ENCODE assay signal across 9 cellular contexts in the genomic region with DNA sequence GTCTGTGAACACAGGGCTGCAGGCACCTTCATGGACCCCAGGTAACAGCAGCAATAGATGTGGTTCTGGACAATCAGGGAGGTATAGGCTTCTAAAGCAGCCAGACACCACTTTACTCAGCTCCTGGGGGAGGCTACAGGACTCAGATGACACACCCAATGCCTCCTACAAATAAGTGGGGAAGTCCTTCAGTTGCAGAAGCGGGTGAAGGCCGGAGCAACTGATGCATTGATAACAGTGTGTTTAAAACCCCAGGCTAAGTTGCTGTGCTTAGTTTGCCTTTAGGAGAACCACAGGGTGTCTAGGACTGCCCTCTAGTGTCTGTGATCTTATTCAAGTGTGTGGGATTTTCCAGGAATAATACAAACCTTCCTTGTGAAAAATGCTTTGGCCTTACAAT. TPM values are rescaled to one million over a fixed set of nuclear protein-coding genes. Genes with fewer than 3 reads are reported as not detected.
DNase-seq lines count a peak whose midpoint lies in the region; FAIRE-seq and TF ChIP-seq lines count a peak whose summit lies in the region.
"Had no signal": no experiment of that assay in that cellular context is flagged by ENCODE, and none has a peak within 500 bp of the region (broad histone marks: within the 10 kb centered on the region; RNA-seq: fewer than 3 reads in every experiment).

No MANE protein-coding gene starts in this region.

- FAIRE-seq in endothelial cell of umbilical vein (lab: Jason Lieb, UNC) = peak; percentile 83

- TF ChIP-seq CTCF in OCI-LY1 (IDR thresholded peaks at IDR 0.05; ENCODE audit: low read length) (peak; percentile 45), endothelial cell of umbilical vein (IDR thresholded peaks at IDR 0.05; ENCODE audit: extremely low read depth in 1 of 2, insufficient read depth in 1 of 2, low read depth in 1 of 2, low read length in 2 of 2) (peak; percentile 51 to 60), nephron progenitor cell (IDR thresholded peaks at IDR 0.05) (peak; percentile 40)

- H3K9me2 ChIP-seq in OCI-LY1 (ENCODE audit: low read depth, low read length) = no peaks in the 10 kb centered on the region

- H3K9me3 ChIP-seq in OCI-LY1 (ENCODE audit: low read length) (no peaks in the 10 kb centered on the region), endothelial cell of umbilical vein (replicated peaks; ENCODE audit: control insufficient read depth, insufficient read depth, low read length) (no peaks in the 10 kb centered on the region)

- no peak overlapping the region for H3K4me3 Mint-ChIP-seq in nephron progenitor cell
- no peak overlapping the region for H3K4me3 Mint-ChIP-seq in activated CD4-positive, alpha-beta T cell treated with anti-CD3 and anti-CD28 coated beads, Interleukin-2, amount 10 ng/mL, durations not matched to agents 7 days and 5 days

- CTCF ChIA-PET in endothelial cell of umbilical vein (lab: Charles Lee) = interaction anchor here (0.6 to 4.0 kb wide), 8 partner anchors 19 to 297 kb away, joined by 3 to 44 read pairs (median 4); no protein-coding TSS in a partner anchor
- CTCF ChIA-PET in activated CD4-positive, alpha-beta T cell treated with anti-CD3 and anti-CD28 coated beads, Interleukin-2, amount 10 ng/mL, durations not matched to agents 7 days and 5 days (lab: Charles Lee) = no interaction called here

- peaks cover 6% of the 10 kb centered on the region for H3K36me3 Mint-ChIP-seq in nephron progenitor cell (ENCODE audit: low read depth)
- H3K36me3 Mint-ChIP-seq in activated CD4-positive, alpha-beta T cell treated with anti-CD3 and anti-CD28 coated beads, Interleukin-2, amount 10 ng/mL, durations not matched to agents 7 days and 5 days (ENCODE audit: low read depth) = no peaks in the 10 kb centered on the region

- H3K4me1 ChIP-seq in OCI-LY1 (ENCODE audit: insufficient read depth, low read length, severe bottlenecking) (no peaks in the 10 kb centered on the region), endothelial cell of umbilical vein (ENCODE audit: control insufficient read depth, extremely low read depth, insufficient read depth, low read length) (no peaks in the 10 kb centered on the region)

- H3K79me2 ChIP-seq in OCI-LY1 (ENCODE audit: insufficient read depth, low read length) (no peaks in the 10 kb centered on the region), endothelial cell of umbilical vein (ENCODE audit: control insufficient read depth, insufficient read depth, low read length) (no peaks in the 10 kb centered on the region)

- intact Hi-C loops in endothelial cell of umbilical vein (cut with micrococcal nuclease) = loop anchor here (1.0 to 2.0 kb wide), 3 partner anchors 141 to 291 kb away; no protein-coding TSS in a partner anchor

- H3K27me3 ChIP-seq in OCI-LY1 (ENCODE audit: insufficient read depth, low read length) (no peaks in the 10 kb centered on the region), endothelial cell of umbilical vein (ENCODE audit: control insufficient read depth in 2 of 2, insufficient read depth in 2 of 2, low read length in 2 of 2) (peaks cover 17% of the 10 kb centered on the region in 2 experiments)

- DNase-seq in AML-193 (lab: John Stamatoyannopoulos, UW) (peak; percentile 42 to 50), GM19238 (ENCODE audit: insufficient read length, low spot score) (peak; percentile 7), endothelial cell of umbilical vein (ENCODE audit: low read depth, low spot score) (peak; percentile 49), nephron progenitor cell (peak; percentile 33), NCI-H1105 treated with DMSO at 0.1 percent for 48 hours (lab: John Stamatoyannopoulos, UW) (no peak)
- DNase-seq in effector CD8-positive, alpha-beta T cell (lab: John Stamatoyannopoulos, UW) = no peak
- no peak for DNase-seq in activated CD4-positive, alpha-beta T cell treated with anti-CD3 and anti-CD28 coated beads, Interleukin-2, amount 10 ng/mL, durations not matched to agents 7 days and 5 days

- H3K4me1 Mint-ChIP-seq in nephron progenitor cell = peaks cover 61% of the 10 kb centered on the region
- no peaks in the 10 kb centered on the region for H3K4me1 Mint-ChIP-seq in activated CD4-positive, alpha-beta T cell treated with anti-CD3 and anti-CD28 coated beads, Interleukin-2, amount 10 ng/mL, durations not matched to agents 7 days and 5 days

- no peak for TF ChIP-seq POLR2A in endothelial cell of umbilical vein (IDR thresholded peaks at IDR 0.05; ENCODE audit: low read depth, low read length)

- no peaks in the 10 kb centered on the region for H3F3A ChIP-seq in OCI-LY1 (ENCODE audit: insufficient read depth, low read length)

- no peak overlapping the region for H3K27ac Mint-ChIP-seq in nephron progenitor cell
- no peak overlapping the region for H3K27ac Mint-ChIP-seq in activated CD4-positive, alpha-beta T cell treated with anti-CD3 and anti-CD28 coated beads, Interleukin-2, amount 10 ng/mL, durations not matched to agents 7 days and 5 days

- H3K9ac ChIP-seq in OCI-LY1 (ENCODE audit: low read length) (no peak overlapping the region), endothelial cell of umbilical vein (replicated peaks; ENCODE audit: extremely low read depth, insufficient read depth, low read length) (no peak overlapping the region)

- no peaks in the 10 kb centered on the region for H3K9me1 ChIP-seq in endothelial cell of umbilical vein (replicated peaks; ENCODE audit: control insufficient read depth, extremely low read depth, insufficient read depth, low read length)

- dilution Hi-C loops in endothelial cell of umbilical vein (cut with MboI; ENCODE audit: extremely low pct_ligation_motif_present, low sequenced_read_pairs) = no loop called here

- no peak overlapping the region for H3K27ac ChIP-seq in OCI-LY1 (ENCODE audit: low read depth, low read length, poor library complexity, severe bottlenecking)
- H3K27ac ChIP-seq in endothelial cell of umbilical vein (ENCODE audit: insufficient read depth, low read depth, low read length) = no peak overlapping the region

- POLR2A ChIA-PET in endothelial cell of umbilical vein (lab: Charles Lee) = no interaction called here
- POLR2A ChIA-PET in activated CD4-positive, alpha-beta T cell treated with anti-CD3 and anti-CD28 coated beads, Interleukin-2, amount 10 ng/mL, durations not matched to agents 7 days and 5 days (lab: Charles Lee) = no interaction called here

- H3K4me2 ChIP-seq in OCI-LY1 (ENCODE audit: low read length) (no peak overlapping the region), endothelial cell of umbilical vein (ENCODE audit: insufficient read depth, low read length) (no peak overlapping the region)

- no peaks in the 10 kb centered on the region for H3K36me3 ChIP-seq in OCI-LY1 (ENCODE audit: insufficient read depth, low read length)
- no peaks in the 10 kb centered on the region for H3K36me3 ChIP-seq in endothelial cell of umbilical vein (ENCODE audit: control insufficient read depth in 2 of 2, extremely low read depth in 1 of 2, insufficient read depth in 2 of 2, low read length in 2 of 2)

- no TSS peak for BruUV-seq in endothelial cell of umbilical vein (replicated peaks; lab: Mats Ljungman, UMichigan)

- peaks cover 29% of the 10 kb centered on the region for H3K9me3 Mint-ChIP-seq in nephron progenitor cell
- no peaks in the 10 kb centered on the region for H3K9me3 Mint-ChIP-seq in activated CD4-positive, alpha-beta T cell treated with anti-CD3 and anti-CD28 coated beads, Interleukin-2, amount 10 ng/mL, durations not matched to agents 7 days and 5 days

- H3K27me3 Mint-ChIP-seq in nephron progenitor cell (ENCODE audit: low read depth, poor library complexity) = peaks cover 6% of the 10 kb centered on the region
- peaks cover 13% of the 10 kb centered on the region for H3K27me3 Mint-ChIP-seq in activated CD4-positive, alpha-beta T cell treated with anti-CD3 and anti-CD28 coated beads, Interleukin-2, amount 10 ng/mL, durations not matched to agents 7 days and 5 days

- H2AFZ ChIP-seq in OCI-LY1 (ENCODE audit: low read length) (no peak overlapping the region), endothelial cell of umbilical vein (ENCODE audit: low read depth, low read length) (no peak overlapping the region)

- H4K20me1 ChIP-seq in OCI-LY1 (ENCODE audit: insufficient read depth, low read length) = no peaks in the 10 kb centered on the region
- H4K20me1 ChIP-seq in endothelial cell of umbilical vein (replicated peaks; ENCODE audit: control insufficient read depth, extremely low read depth, insufficient read depth, low read length) = no peaks in the 10 kb centered on the region

- H3K4me3 ChIP-seq in OCI-LY1 (ENCODE audit: low read depth, low read length, poor library complexity, severe bottlenecking) (no peak overlapping the region), endothelial cell of umbilical vein (replicated peaks in 1 of 3; ENCODE audit: insufficient read depth in 1 of 3, low read depth in 1 of 3, low read length in 3 of 3) (no peak overlapping the region)

TF ChIP-seq in endothelial cell of umbilical vein, 7 proteins besides CTCF, POLR2A, EP300 and RAD21:
- TF ChIP-seq GATA2 (IDR thresholded peaks at IDR 0.05; ENCODE audit: insufficient read depth, insufficient read length, low read depth, low read length) (peak; percentile 9), MAX (IDR thresholded peaks at IDR 0.05; ENCODE audit: insufficient read depth, insufficient read length) (no peak)

RNA-seq across cellular contexts. Expression of gene ITGA8, which starts 5.9 kb away (rescaled TPM):
- total RNA-seq in endothelial cell of umbilical vein = 0.12 and 0.40 TPM in 2 replicates
- 0.04 TPM in 1 of 2 replicates, not detected in the other for polyA plus RNA-seq in endothelial cell of umbilical vein
- 0.01 and 0.05 TPM in 2 replicates for polyA plus RNA-seq in endothelial cell of umbilical vein (2011; cell fraction: cytosol; rRNA removed)
- 0.03 TPM in 1 of 2 replicates, not detected in the other for polyA plus RNA-seq in endothelial cell of umbilical vein (2011; cell fraction: nucleus; rRNA removed)
- polyA plus RNA-seq in endothelial cell of umbilical vein (2012) = 0.03 and 0.05 TPM in 2 replicates
- not detected in 2 replicates for polyA minus RNA-seq in endothelial cell of umbilical vein
- polyA minus RNA-seq in endothelial cell of umbilical vein (2011; cell fraction: cytosol; rRNA and poly(A)+ RNA removed) = not detected
- polyA minus RNA-seq in endothelial cell of umbilical vein (2011; cell fraction: nucleus; rRNA and poly(A)+ RNA removed) = not detected in 2 replicates
- total RNA-seq in activated CD4-positive, alpha-beta T cell treated with anti-CD3 and anti-CD28 coated beads, Interleukin-2, amount 10 ng/mL, durations not matched to agents 7 days and 5 days = not detected
- total RNA-seq: HT1080 had no signal

Comparison
In these comparisons a context has a peak if more than half of its experiments do, and no peak if none do; other contexts are left out.
1. DNase-seq: peak in AML-193 (2 of 2), GM19238 (single experiment), endothelial cell of umbilical vein (single experiment) and nephron progenitor cell (single experiment); none in NCI-H1105 treated with DMSO at 0.1 percent for 48 hours (single experiment), effector CD8-positive, alpha-beta T cell (single experiment) and activated CD4-positive, alpha-beta T cell treated with anti-CD3 and anti-CD28 coated beads, Interleukin-2, amount 10 ng/mL, durations not matched to agents 7 days and 5 days (single experiment).
2. Peak in every context shown above with its lines, with median percentiles within 50 percentile points of each other: CTCF ChIP-seq.